In the genomic region with DNA sequence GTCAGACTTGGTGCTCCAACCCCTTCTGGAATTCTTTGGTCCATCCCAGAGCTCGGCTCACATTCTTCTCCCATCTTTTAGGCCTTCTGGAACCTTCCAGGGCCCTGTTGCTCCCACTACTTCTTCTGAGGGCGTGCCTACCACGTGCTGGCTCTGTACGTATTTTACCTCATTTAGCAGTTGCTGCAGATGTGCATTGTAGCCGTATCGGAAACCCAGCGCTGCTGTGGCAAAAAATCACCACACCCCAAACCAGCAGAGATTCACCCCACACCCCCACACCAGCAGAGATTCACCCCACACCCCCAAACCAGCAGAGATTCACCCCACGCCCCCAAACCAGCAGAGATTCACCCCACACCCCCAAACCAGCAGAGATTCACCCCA, we compare ENCODE assay signal across 6 cellular contexts. TPM values are rescaled to one million over a fixed set of nuclear protein-coding genes. Genes with fewer than 3 reads are reported as not detected.
DNase-seq lines count a peak whose midpoint lies in the region; ATAC-seq and TF ChIP-seq lines count a peak whose summit lies in the region.
"Not testable (repeated sequence)": the region's sequence is repeated elsewhere in the genome, so short reads cannot be mapped to it uniquely, and the experiment has no call there.

No MANE protein-coding gene starts in this region.

- not testable (repeated sequence) for H3K27me3 ChIP-seq in CD8-positive, alpha-beta T cell (ENCODE audit: insufficient read depth, low read length); SU-DHL-6 (ENCODE audit: low read length)

- not testable (repeated sequence) for H3K4me3 ChIP-seq in CD8-positive, alpha-beta T cell (ENCODE audit: low read depth, low read length); SU-DHL-6 (ENCODE audit: insufficient read depth, low read length, poor library complexity, severe bottlenecking)

- ATAC-seq in CD8-positive, alpha-beta T cell = peak; percentile 30
- peak; percentile 9 for ATAC-seq in HG02763 (IDR thresholded peaks at IDR 0.05; ENCODE audit: unreplicated experiment)
- ATAC-seq in HG03280 (IDR thresholded peaks at IDR 0.05; ENCODE audit: unreplicated experiment) = peak; percentile 7
- ATAC-seq in T-helper 17 cell = peak; percentile 34
- peak; percentile 58 for ATAC-seq in effector memory CD8-positive, alpha-beta T cell (replicated peaks)

- POLR2A ChIA-PET in CD8-positive, alpha-beta T cell (lab: Charles Lee) = not testable (repeated sequence)

- DNase-seq in CD8-positive, alpha-beta T cell; T-helper 17 cell; effector memory CD8-positive, alpha-beta T cell: not testable (repeated sequence)

- not testable (repeated sequence) for H3K27me3 Mint-ChIP-seq in CD8-positive, alpha-beta T cell (ENCODE audit: low read depth); T-helper 17 cell; effector memory CD8-positive, alpha-beta T cell

- not testable (repeated sequence) for H3K9me3 Mint-ChIP-seq in CD8-positive, alpha-beta T cell; effector memory CD8-positive, alpha-beta T cell

- H3K36me3 Mint-ChIP-seq in CD8-positive, alpha-beta T cell; T-helper 17 cell (ENCODE audit: low read depth); effector memory CD8-positive, alpha-beta T cell (ENCODE audit: insufficient read depth): not testable (repeated sequence)

- not testable (repeated sequence) for H3K27ac Mint-ChIP-seq in CD8-positive, alpha-beta T cell; T-helper 17 cell; effector memory CD8-positive, alpha-beta T cell

- H2AFZ ChIP-seq in SU-DHL-6 (ENCODE audit: low read depth, low read length, severe bottlenecking) = not testable (repeated sequence)

- CTCF ChIA-PET in CD8-positive, alpha-beta T cell (lab: Charles Lee) = not testable (repeated sequence)

- TF ChIP-seq CTCF in CD8-positive, alpha-beta T cell (IDR thresholded peaks at IDR 0.05); SU-DHL-6 (IDR thresholded peaks at IDR 0.05; ENCODE audit: insufficient read depth, low read length, poor library complexity, severe bottlenecking): not testable (repeated sequence)

- not testable (repeated sequence) for H3K4me1 Mint-ChIP-seq in CD8-positive, alpha-beta T cell (ENCODE audit: low read depth); T-helper 17 cell; effector memory CD8-positive, alpha-beta T cell (ENCODE audit: low read depth in 2 of 2)

- not testable (repeated sequence) for H3K9ac ChIP-seq in SU-DHL-6 (ENCODE audit: low read length)

- H3K9me2 ChIP-seq in SU-DHL-6 (replicated peaks; ENCODE audit: insufficient read depth, low read length) = not testable (repeated sequence)

- not testable (repeated sequence) for H3K36me3 ChIP-seq in CD8-positive, alpha-beta T cell (ENCODE audit: insufficient read depth, low read length); SU-DHL-6 (ENCODE audit: low read length)

- intact Hi-C loops in CD8-positive, alpha-beta T cell (cut with DNase I, micrococcal nuclease) = not testable (repeated sequence)

- not testable (repeated sequence) for H3K79me2 ChIP-seq in SU-DHL-6 (ENCODE audit: insufficient read depth, low read length)

- H3F3A ChIP-seq in SU-DHL-6 (ENCODE audit: insufficient read depth) = not testable (repeated sequence)

- not testable (repeated sequence) for H3K9me3 ChIP-seq in CD8-positive, alpha-beta T cell (ENCODE audit: low read length); SU-DHL-6 (ENCODE audit: insufficient read depth, low read length); T-helper 17 cell (ENCODE audit: control insufficient read depth, low read length, poor library complexity, severe bottlenecking)

- H3K4me2 ChIP-seq in SU-DHL-6 (ENCODE audit: low read depth, low read length, poor library complexity, severe bottlenecking) = not testable (repeated sequence)

- H4K20me1 ChIP-seq in SU-DHL-6 (ENCODE audit: low read depth, low read length) = not testable (repeated sequence)

- H3K27ac ChIP-seq in CD8-positive, alpha-beta T cell (ENCODE audit: low read depth, low read length) = not testable (repeated sequence)
- H3K27ac ChIP-seq in SU-DHL-6 (ENCODE audit: low read depth, low read length) = peak overlapping the region; percentile 77

- not testable (repeated sequence) for H3K4me1 ChIP-seq in CD8-positive, alpha-beta T cell (ENCODE audit: insufficient read depth, low read length)

- H3K4me3 Mint-ChIP-seq in CD8-positive, alpha-beta T cell; T-helper 17 cell; effector memory CD8-positive, alpha-beta T cell: not testable (repeated sequence)

RNA-seq across cellular contexts. Expression of a gene that starts 22.5 kb away (rescaled TPM):
- 10 to 100 TPM in 1 of 2 experiments, 1 to 10 TPM in 1; 8.2 to 10.4 TPM for total RNA-seq in CD8-positive, alpha-beta T cell
- total RNA-seq in T-helper 17 cell = 10 to 100 TPM; 39.8 to 50.5 TPM

RNA-seq across cellular contexts. Expression of a gene that starts 48.8 kb away (rescaled TPM):
- 10 to 100 TPM; 15.7 to 22.9 TPM for total RNA-seq in CD8-positive, alpha-beta T cell
- total RNA-seq in T-helper 17 cell = 10 to 100 TPM; 21.9 to 28.7 TPM

Comparison
In these comparisons a context has a peak if more than half of its experiments do, and no peak if none do; other contexts are left out.
1. ATAC-seq: peak in every context shown above with its lines; median percentile 58 in effector memory CD8-positive, alpha-beta T cell; 34 in T-helper 17 cell; 30 in CD8-positive, alpha-beta T cell; 9 in HG02763; 7 in HG03280.